10 cellular contexts compared by ENCODE assay signal in the genomic region with DNA sequence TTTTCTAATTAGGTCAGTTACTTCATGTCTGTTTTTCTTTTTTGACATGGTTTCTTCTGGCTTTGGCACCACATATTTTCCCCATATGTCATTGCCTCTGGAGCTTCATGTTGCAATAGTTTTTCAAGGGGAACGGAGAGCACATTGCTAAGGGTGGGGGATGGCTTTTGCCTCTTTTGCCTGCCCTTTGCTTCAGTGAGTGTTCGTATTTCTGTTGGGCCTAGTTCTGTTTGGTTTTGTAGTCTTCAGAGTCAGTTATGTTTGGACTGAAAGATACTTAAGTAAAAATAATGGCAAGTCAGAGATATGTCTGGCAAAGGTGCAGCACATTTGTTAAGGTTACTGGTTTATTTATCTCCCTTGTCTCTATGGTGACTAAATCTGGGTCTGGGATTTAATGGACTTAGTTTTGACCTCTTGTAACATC. TPM values are rescaled to one million over a fixed set of nuclear protein-coding genes. Genes with fewer than 3 reads are reported as not detected.
DNase-seq lines count a peak whose midpoint lies in the region; ATAC-seq and TF ChIP-seq lines count a peak whose summit lies in the region.
"Had no signal": no experiment of that assay in that cellular context is flagged by ENCODE, and none has a peak within 500 bp of the region (broad histone marks: within the 10 kb centered on the region; RNA-seq: fewer than 3 reads in every experiment).

No MANE protein-coding gene starts in this region.

- peak; percentile 1 for DNase-seq in GOT3 (lab: John Stamatoyannopoulos, UW)
- peak; percentile 87 for DNase-seq in astrocyte of the spinal cord (ENCODE audit: low read depth, low spot score)
- DNase-seq in hepatic stellate cell (ENCODE audit: low spot score): peak; percentile 39
- no peak for DNase-seq in stomach
- no peak for DNase-seq in NCI-H524 treated with DMSO at 0.1 percent for 48 hours (lab: John Stamatoyannopoulos, UW)
- no peak for DNase-seq in 8988T
- no peak for DNase-seq in T-helper 1 cell
- DNase-seq: activated CD4-positive, alpha-beta T cell treated with anti-CD3 and anti-CD28 coated beads for 36 hours had no signal

- whole genome bisulfite sequencing in stomach, 5 donors: 27 to 57% (median 44%) methylated on average over 2 of the region's 2 CpGs

- TF ChIP-seq CTCF in astrocyte of the spinal cord (IDR thresholded peaks at IDR 0.05; ENCODE audit: low read depth, low read length): no peak
- TF ChIP-seq CTCF in stomach (IDR thresholded peaks at IDR 0.05): no peak

- H3K4me3 ChIP-seq in astrocyte of the spinal cord (ENCODE audit: low read depth, low read length) (no peak overlapping the region), stomach (no peak overlapping the region)

- in situ Hi-C loops in astrocyte of the spinal cord (cut with HindIII; ENCODE audit: low sequenced_read_pairs): no loop called here

- TF ChIP-seq EP300 in stomach (IDR thresholded peaks at IDR 0.05): peak; percentile 55

- no peaks in the 10 kb centered on the region for H3K36me3 ChIP-seq in stomach

- H3K27me3 ChIP-seq in stomach: no peaks in the 10 kb centered on the region

- no peak for ATAC-seq in GM21723 (IDR thresholded peaks at IDR 0.05; ENCODE audit: unreplicated experiment)
- ATAC-seq: activated CD4-positive, alpha-beta T cell treated with anti-CD3 and anti-CD28 coated beads for 36 hours had no signal

- intact Hi-C loops in stomach (cut with DNase I; ENCODE audit: low total_unique reads): no loop called here

- peaks cover 0 to 33% (median 0%) of the 10 kb centered on the region in 4 donors for H3K4me1 ChIP-seq in stomach

- H3K27ac ChIP-seq in stomach: peak overlapping the region in 4 of 5 donors; percentile 44 to 86 (median 70)
- H3K27ac ChIP-seq: KMS-11 had no signal

- no peaks in the 10 kb centered on the region for H3K9me3 ChIP-seq in stomach

- TF ChIP-seq POLR2A in stomach (IDR thresholded peaks at IDR 0.05): no peak

RNA-seq across cellular contexts. Expression of gene FHL1, which starts 29.1 kb away (rescaled TPM):
- total RNA-seq in stomach: 1,000 to 10,000 TPM in 1 of 5 donors, 100 to 1,000 TPM in 4; 101 to 1,286 (median 650) TPM
- polyA plus RNA-seq in stomach: 100 to 1,000 TPM; 147 to 325 (median 211) TPM

Comparison
In these comparisons a context has a peak if more than half of its experiments do, and no peak if none do; other contexts are left out.
1. DNase-seq: peak in GOT3 (single experiment), astrocyte of the spinal cord (single experiment) and hepatic stellate cell (single experiment); none in stomach (single experiment), NCI-H524 treated with DMSO at 0.1 percent for 48 hours (single experiment), 8988T (single experiment) and T-helper 1 cell (0 of 5).